11 cellular contexts compared by ENCODE assay signal in the genomic region with DNA sequence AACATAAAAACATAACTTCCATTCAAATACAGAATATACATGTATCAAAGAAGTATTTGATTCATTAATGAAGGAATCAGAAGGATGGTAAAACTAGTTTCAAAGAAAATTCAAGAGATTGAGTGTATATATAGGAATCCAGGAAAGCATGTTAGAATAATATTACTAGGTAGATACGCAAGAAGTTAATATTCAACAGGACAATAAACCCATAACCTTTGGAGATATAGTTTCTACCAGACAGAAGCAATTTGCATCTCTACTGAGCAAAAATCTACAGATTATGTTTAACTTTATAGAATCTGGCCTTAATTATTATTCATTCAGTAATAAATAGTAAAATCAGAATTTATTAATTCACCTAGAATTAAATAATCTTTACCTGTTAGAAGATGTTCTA.
"Had no signal": no experiment of that assay in that cellular context is flagged by ENCODE, and none has a peak within 500 bp of the region (broad histone marks: within the 10 kb centered on the region; RNA-seq: fewer than 3 reads in every experiment).

No MANE protein-coding gene starts in this region.

- DNase-seq: GM23248, GOT3, H7, H9, HCEC 1CT, HFFc6 had no signal

- H3K4me1 ChIP-seq: HAP-1 had no signal

- ATAC-seq: GM23338, HCT116 had no signal

- H3K9me3 ChIP-seq: HAP-1 had no signal

- H3K27ac ChIP-seq: GM23248 had no signal

- H3K36me3 ChIP-seq: HAP-1 had no signal

- FAIRE-seq: H1, H54 had no signal

- H3K4me3 ChIP-seq: GM23248, GM23338, HAP-1 had no signal
